17 cellular contexts compared by ENCODE assay signal in genomic region chr10:16776896-16777295, GRCh38.
"Had no signal": no experiment of that assay in that cellular context is flagged by ENCODE, and none has a peak within 500 bp of the region (broad histone marks: within the 10 kb centered on the region; RNA-seq: fewer than 3 reads in every experiment).

No MANE protein-coding gene starts in this region.

- H3K36me3 ChIP-seq: right atrium auricular region, SJCRH30 had no signal

- DNase-seq: activated CD4-positive, alpha-beta T cell treated with anti-CD3 and anti-CD28 coated beads, Interleukin-2, amount 50 U/mL, for 4 hours; activated naive CD4-positive, alpha-beta T cell treated with Interleukin-2 at 50 U/mL for 16 hours; aorta; glutamatergic neuron; posterior cingulate gyrus; stimulated activated CD4-positive, alpha-beta T cell treated with anti-CD3 and anti-CD28 coated beads, Interleukin-4, amount 100 ng/mL, for 4 hours; stimulated activated CD8-positive, alpha-beta memory T cell treated with anti-CD3 and anti-CD28 coated beads, Interleukin-4, amount 100 ng/mL, for 48 hours; stimulated activated naive CD4-positive, alpha-beta T cell treated with Interleukin-2 at 50 U/mL for 16 hours had no signal

- H3K4me1 ChIP-seq: SJCRH30 had no signal

- H3K27ac ChIP-seq: neutrophil, SJCRH30, suprapubic skin had no signal

- H3K27me3 ChIP-seq: esophagus muscularis mucosa, neutrophil, right atrium auricular region, SJCRH30, suprapubic skin had no signal

- ATAC-seq: activated CD4-positive, CD25-positive, alpha-beta regulatory T cell treated with anti-CD3 and anti-CD28 coated beads, Interleukin-2, amount 50 U/mL, for 24 hours; activated T-helper 17 cell treated with anti-CD3 and anti-CD28 coated beads, Interleukin-2, amount 50 U/mL, for 72 hours had no signal

- H3K4me3 ChIP-seq: lung, right atrium auricular region, SJCRH30, skin epidermis, suprapubic skin had no signal

- H3K9me3 ChIP-seq: esophagus muscularis mucosa, neutrophil, right atrium auricular region, SJCRH30, suprapubic skin had no signal
